ENCODE assay signal across 1 cellular context in the genomic region with DNA sequence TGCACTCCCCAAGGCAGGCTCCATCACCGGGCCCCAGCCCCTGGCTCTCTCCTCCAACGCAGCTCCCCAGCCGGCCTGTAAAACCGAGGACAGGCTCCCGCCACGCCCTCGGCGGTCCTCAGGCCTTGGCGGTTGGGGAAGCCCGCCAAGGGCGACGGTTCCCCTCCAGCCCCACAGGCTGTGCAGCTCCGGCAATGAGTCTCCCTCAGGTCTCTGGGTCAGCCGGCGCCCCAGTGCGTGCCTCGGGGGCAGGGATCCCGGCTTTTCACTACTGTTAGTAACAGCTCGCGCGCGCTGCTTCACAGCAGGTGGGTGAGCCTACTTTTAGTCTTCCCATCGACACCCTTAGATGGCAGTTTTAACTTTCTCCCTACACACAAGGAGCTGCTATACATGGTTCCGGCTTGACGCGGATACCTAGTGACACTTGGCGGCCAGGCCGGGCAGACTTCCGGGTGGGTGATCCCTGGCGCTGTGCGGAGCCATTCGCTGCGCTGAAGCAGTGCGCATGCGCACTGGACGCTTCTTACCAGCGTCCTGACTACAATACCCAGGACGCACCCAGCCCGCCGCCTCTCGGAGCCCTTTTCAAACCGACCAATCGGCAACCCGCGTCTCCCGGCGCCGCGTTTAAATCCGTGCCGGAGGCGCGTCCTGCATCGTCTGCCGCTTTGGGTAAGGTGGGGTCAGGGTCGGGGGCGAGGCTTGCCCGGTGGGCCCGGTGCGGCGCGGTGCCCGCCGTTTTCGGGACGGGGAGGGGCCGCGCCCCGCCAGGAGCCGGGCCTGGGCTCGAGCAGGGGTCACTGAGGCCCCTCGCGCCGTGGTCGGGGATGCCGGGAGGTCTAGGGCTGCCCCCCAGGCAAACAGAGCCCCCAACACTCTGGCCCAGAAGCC.
A peak's percentile ranks its signal among the peaks of the same experiment; 100 is the strongest.
TF ChIP-seq lines count a peak whose summit lies in the region.

A gene with protein sequence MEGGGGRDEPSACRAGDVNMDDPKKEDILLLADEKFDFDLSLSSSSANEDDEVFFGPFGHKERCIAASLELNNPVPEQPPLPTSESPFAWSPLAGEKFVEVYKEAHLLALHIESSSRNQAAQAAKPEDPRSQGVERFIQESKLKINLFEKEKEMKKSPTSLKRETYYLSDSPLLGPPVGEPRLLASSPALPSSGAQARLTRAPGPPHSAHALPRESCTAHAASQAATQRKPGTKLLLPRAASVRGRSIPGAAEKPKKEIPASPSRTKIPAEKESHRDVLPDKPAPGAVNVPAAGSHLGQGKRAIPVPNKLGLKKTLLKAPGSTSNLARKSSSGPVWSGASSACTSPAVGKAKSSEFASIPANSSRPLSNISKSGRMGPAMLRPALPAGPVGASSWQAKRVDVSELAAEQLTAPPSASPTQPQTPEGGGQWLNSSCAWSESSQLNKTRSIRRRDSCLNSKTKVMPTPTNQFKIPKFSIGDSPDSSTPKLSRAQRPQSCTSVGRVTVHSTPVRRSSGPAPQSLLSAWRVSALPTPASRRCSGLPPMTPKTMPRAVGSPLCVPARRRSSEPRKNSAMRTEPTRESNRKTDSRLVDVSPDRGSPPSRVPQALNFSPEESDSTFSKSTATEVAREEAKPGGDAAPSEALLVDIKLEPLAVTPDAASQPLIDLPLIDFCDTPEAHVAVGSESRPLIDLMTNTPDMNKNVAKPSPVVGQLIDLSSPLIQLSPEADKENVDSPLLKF (plus strand): TSS at position 614 of the 894 bp plus-strand sequence. CDS start 531 bp downstream, outside the sequence.

TF ChIP-seq in HepG2, 621 proteins besides CTCF, POLR2A, EP300 and RAD21 (continued from another document and continues in another):
- TF ChIP-seq, protein P1, sequence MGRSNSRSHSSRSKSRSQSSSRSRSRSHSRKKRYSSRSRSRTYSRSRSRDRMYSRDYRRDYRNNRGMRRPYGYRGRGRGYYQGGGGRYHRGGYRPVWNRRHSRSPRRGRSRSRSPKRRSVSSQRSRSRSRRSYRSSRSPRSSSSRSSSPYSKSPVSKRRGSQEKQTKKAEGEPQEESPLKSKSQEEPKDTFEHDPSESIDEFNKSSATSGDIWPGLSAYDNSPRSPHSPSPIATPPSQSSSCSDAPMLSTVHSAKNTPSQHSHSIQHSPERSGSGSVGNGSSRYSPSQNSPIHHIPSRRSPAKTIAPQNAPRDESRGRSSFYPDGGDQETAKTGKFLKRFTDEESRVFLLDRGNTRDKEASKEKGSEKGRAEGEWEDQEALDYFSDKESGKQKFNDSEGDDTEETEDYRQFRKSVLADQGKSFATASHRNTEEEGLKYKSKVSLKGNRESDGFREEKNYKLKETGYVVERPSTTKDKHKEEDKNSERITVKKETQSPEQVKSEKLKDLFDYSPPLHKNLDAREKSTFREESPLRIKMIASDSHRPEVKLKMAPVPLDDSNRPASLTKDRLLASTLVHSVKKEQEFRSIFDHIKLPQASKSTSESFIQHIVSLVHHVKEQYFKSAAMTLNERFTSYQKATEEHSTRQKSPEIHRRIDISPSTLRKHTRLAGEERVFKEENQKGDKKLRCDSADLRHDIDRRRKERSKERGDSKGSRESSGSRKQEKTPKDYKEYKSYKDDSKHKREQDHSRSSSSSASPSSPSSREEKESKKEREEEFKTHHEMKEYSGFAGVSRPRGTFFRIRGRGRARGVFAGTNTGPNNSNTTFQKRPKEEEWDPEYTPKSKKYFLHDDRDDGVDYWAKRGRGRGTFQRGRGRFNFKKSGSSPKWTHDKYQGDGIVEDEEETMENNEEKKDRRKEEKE (IDR thresholded peaks at IDR 0.05), result no peak
- TF ChIP-seq ZFP36L2 (CRISPR knock-in tag; IDR thresholded peaks at IDR 0.05), result no peak
- no peak for TF ChIP-seq ZNF850 (CRISPR knock-in tag; conservative IDR thresholded peaks at IDR 0.05)
- TF ChIP-seq ZNF274 (CRISPR knock-in tag; IDR thresholded peaks at IDR 0.05), result no peak
- peak; percentile 98 for TF ChIP-seq CENPT (CRISPR knock-in tag; IDR thresholded peaks at IDR 0.05; ENCODE audit: low read depth)
- TF ChIP-seq FOXC1 (CRISPR knock-in tag; IDR thresholded peaks at IDR 0.05; ENCODE audit: borderline replicate concordance), result peak; percentile 87
- TF ChIP-seq, protein P2, sequence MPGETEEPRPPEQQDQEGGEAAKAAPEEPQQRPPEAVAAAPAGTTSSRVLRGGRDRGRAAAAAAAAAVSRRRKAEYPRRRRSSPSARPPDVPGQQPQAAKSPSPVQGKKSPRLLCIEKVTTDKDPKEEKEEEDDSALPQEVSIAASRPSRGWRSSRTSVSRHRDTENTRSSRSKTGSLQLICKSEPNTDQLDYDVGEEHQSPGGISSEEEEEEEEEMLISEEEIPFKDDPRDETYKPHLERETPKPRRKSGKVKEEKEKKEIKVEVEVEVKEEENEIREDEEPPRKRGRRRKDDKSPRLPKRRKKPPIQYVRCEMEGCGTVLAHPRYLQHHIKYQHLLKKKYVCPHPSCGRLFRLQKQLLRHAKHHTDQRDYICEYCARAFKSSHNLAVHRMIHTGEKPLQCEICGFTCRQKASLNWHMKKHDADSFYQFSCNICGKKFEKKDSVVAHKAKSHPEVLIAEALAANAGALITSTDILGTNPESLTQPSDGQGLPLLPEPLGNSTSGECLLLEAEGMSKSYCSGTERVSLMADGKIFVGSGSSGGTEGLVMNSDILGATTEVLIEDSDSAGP (CRISPR knock-in tag; IDR thresholded peaks at IDR 0.05; ENCODE audit: borderline replicate concordance), result peak; percentile 81; the same call in 1 of the 2 replicates
- TF ChIP-seq RFX3 (CRISPR knock-in tag; IDR thresholded peaks at IDR 0.05), result no peak
- TF ChIP-seq, protein P3, sequence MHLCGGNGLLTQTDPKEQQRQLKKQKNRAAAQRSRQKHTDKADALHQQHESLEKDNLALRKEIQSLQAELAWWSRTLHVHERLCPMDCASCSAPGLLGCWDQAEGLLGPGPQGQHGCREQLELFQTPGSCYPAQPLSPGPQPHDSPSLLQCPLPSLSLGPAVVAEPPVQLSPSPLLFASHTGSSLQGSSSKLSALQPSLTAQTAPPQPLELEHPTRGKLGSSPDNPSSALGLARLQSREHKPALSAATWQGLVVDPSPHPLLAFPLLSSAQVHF (CRISPR knock-in tag; IDR thresholded peaks at IDR 0.05), result peak; percentile 99
- TF ChIP-seq RARA (CRISPR knock-in tag; IDR thresholded peaks at IDR 0.05), result no peak
- no peak for TF ChIP-seq AHR (CRISPR knock-in tag; IDR thresholded peaks at IDR 0.05)
- TF ChIP-seq, protein P4, sequence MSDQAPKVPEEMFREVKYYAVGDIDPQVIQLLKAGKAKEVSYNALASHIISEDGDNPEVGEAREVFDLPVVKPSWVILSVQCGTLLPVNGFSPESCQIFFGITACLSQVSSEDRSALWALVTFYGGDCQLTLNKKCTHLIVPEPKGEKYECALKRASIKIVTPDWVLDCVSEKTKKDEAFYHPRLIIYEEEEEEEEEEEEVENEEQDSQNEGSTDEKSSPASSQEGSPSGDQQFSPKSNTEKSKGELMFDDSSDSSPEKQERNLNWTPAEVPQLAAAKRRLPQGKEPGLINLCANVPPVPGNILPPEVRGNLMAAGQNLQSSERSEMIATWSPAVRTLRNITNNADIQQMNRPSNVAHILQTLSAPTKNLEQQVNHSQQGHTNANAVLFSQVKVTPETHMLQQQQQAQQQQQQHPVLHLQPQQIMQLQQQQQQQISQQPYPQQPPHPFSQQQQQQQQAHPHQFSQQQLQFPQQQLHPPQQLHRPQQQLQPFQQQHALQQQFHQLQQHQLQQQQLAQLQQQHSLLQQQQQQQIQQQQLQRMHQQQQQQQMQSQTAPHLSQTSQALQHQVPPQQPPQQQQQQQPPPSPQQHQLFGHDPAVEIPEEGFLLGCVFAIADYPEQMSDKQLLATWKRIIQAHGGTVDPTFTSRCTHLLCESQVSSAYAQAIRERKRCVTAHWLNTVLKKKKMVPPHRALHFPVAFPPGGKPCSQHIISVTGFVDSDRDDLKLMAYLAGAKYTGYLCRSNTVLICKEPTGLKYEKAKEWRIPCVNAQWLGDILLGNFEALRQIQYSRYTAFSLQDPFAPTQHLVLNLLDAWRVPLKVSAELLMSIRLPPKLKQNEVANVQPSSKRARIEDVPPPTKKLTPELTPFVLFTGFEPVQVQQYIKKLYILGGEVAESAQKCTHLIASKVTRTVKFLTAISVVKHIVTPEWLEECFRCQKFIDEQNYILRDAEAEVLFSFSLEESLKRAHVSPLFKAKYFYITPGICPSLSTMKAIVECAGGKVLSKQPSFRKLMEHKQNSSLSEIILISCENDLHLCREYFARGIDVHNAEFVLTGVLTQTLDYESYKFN (CRISPR knock-in tag; conservative IDR thresholded peaks at IDR 0.05), result no peak
- TF ChIP-seq KLF15 (CRISPR knock-in tag; IDR thresholded peaks at IDR 0.05; ENCODE audit: borderline replicate concordance), result 0 out of 2 replicates have a peak, but pooled peaks have one; percentile 34
- TF ChIP-seq HDAC2 (CRISPR knock-in tag; IDR thresholded peaks at IDR 0.05), result no peak; the same call in none of the 2 replicates
- no peak for TF ChIP-seq ZNF598 (CRISPR knock-in tag; IDR thresholded peaks at IDR 0.05; ENCODE audit: borderline replicate concordance)
- peak; percentile 77 for TF ChIP-seq ZNF263 (CRISPR knock-in tag; IDR thresholded peaks at IDR 0.05)
- peak; percentile 94 for TF ChIP-seq ZNF143 (CRISPR knock-in tag; IDR thresholded peaks at IDR 0.05)
- peak; percentile 75; the same call in 1 of the 2 replicates for TF ChIP-seq ZNF558 (CRISPR knock-in tag; IDR thresholded peaks at IDR 0.05; ENCODE audit: borderline replicate concordance)
- no peak; the same call in 1 of the 2 replicates for TF ChIP-seq GTF3A (CRISPR knock-in tag; conservative IDR thresholded peaks at IDR 0.05)
- TF ChIP-seq PCBP1 (IDR thresholded peaks at IDR 0.05; ENCODE audit: borderline replicate concordance, low read depth, low read length), result no peak
- TF ChIP-seq, protein P5, sequence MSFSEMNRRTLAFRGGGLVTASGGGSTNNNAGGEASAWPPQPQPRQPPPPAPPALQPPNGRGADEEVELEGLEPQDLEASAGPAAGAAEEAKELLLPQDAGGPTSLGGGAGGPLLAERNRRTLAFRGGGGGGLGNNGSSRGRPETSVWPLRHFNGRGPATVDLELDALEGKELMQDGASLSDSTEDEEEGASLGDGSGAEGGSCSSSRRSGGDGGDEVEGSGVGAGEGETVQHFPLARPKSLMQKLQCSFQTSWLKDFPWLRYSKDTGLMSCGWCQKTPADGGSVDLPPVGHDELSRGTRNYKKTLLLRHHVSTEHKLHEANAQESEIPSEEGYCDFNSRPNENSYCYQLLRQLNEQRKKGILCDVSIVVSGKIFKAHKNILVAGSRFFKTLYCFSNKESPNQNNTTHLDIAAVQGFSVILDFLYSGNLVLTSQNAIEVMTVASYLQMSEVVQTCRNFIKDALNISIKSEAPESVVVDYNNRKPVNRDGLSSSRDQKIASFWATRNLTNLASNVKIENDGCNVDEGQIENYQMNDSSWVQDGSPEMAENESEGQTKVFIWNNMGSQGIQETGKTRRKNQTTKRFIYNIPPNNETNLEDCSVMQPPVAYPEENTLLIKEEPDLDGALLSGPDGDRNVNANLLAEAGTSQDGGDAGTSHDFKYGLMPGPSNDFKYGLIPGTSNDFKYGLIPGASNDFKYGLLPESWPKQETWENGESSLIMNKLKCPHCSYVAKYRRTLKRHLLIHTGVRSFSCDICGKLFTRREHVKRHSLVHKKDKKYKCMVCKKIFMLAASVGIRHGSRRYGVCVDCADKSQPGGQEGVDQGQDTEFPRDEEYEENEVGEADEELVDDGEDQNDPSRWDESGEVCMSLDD (CRISPR knock-in tag; IDR thresholded peaks at IDR 0.05; ENCODE audit: borderline replicate concordance), result 0 out of 2 replicates have a peak, but pooled peaks have one; percentile 23
- TF ChIP-seq, protein P6, sequence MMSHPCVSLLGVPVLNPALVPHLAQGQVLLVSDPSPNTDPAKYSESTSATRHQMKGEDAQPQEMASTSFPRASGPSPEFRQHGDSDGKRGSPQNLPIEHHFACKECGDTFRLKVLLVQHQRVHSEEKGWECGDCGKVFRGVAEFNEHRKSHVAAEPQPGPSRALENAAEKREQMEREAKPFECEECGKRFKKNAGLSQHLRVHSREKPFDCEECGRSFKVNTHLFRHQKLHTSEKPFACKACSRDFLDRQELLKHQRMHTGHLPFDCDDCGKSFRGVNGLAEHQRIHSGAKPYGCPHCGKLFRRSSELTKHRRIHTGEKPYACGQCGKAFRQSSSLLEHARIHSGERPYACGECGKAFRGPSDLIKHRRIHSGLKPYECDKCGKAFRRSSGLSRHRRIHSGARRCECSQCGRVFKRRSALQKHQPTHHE (CRISPR knock-in tag; IDR thresholded peaks at IDR 0.05; ENCODE audit: borderline replicate concordance), result peak; percentile 58; the same call in 1 of the 2 replicates
- no peak for TF ChIP-seq ARHGAP35 (CRISPR knock-in tag; IDR thresholded peaks at IDR 0.05; ENCODE audit: borderline replicate concordance)
- TF ChIP-seq ZNF557 (CRISPR knock-in tag; IDR thresholded peaks at IDR 0.05), result no peak
- TF ChIP-seq, protein P7, sequence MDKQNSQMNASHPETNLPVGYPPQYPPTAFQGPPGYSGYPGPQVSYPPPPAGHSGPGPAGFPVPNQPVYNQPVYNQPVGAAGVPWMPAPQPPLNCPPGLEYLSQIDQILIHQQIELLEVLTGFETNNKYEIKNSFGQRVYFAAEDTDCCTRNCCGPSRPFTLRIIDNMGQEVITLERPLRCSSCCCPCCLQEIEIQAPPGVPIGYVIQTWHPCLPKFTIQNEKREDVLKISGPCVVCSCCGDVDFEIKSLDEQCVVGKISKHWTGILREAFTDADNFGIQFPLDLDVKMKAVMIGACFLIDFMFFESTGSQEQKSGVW (CRISPR knock-in tag; IDR thresholded peaks at IDR 0.05; ENCODE audit: borderline replicate concordance), result no peak
- no peak for TF ChIP-seq TARDBP (CRISPR knock-in tag; IDR thresholded peaks at IDR 0.05)
- 0 out of 2 replicates have a peak, but pooled peaks have one; percentile 35 for TF ChIP-seq ZNF33A (CRISPR knock-in tag; IDR thresholded peaks at IDR 0.05; ENCODE audit: borderline replicate concordance)
- TF ChIP-seq, protein P8, sequence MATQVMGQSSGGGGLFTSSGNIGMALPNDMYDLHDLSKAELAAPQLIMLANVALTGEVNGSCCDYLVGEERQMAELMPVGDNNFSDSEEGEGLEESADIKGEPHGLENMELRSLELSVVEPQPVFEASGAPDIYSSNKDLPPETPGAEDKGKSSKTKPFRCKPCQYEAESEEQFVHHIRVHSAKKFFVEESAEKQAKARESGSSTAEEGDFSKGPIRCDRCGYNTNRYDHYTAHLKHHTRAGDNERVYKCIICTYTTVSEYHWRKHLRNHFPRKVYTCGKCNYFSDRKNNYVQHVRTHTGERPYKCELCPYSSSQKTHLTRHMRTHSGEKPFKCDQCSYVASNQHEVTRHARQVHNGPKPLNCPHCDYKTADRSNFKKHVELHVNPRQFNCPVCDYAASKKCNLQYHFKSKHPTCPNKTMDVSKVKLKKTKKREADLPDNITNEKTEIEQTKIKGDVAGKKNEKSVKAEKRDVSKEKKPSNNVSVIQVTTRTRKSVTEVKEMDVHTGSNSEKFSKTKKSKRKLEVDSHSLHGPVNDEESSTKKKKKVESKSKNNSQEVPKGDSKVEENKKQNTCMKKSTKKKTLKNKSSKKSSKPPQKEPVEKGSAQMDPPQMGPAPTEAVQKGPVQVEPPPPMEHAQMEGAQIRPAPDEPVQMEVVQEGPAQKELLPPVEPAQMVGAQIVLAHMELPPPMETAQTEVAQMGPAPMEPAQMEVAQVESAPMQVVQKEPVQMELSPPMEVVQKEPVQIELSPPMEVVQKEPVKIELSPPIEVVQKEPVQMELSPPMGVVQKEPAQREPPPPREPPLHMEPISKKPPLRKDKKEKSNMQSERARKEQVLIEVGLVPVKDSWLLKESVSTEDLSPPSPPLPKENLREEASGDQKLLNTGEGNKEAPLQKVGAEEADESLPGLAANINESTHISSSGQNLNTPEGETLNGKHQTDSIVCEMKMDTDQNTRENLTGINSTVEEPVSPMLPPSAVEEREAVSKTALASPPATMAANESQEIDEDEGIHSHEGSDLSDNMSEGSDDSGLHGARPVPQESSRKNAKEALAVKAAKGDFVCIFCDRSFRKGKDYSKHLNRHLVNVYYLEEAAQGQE (IDR thresholded peaks at IDR 0.05; ENCODE audit: borderline replicate concordance in 1 of 2, low read depth in 1 of 2, low read length in 2 of 2), result no peak
- peak; percentile 72 for TF ChIP-seq SPEN (CRISPR knock-in tag; IDR thresholded peaks at IDR 0.05; ENCODE audit: low read depth)
- peak; percentile 55; the same call in 1 of the 2 replicates for TF ChIP-seq DMAP1 (CRISPR knock-in tag; IDR thresholded peaks at IDR 0.05)
- peak; percentile 99 for TF ChIP-seq TMF1 (CRISPR knock-in tag; IDR thresholded peaks at IDR 0.05; ENCODE audit: low read depth)
- no peak for TF ChIP-seq ADNP (CRISPR knock-in tag; IDR thresholded peaks at IDR 0.05)
- no peak; the same call in 1 of the 2 replicates for TF ChIP-seq ZNF782 (CRISPR knock-in tag; IDR thresholded peaks at IDR 0.05; ENCODE audit: borderline replicate concordance)
